ENCODE assay signal across 16 cellular contexts in the genomic region with DNA sequence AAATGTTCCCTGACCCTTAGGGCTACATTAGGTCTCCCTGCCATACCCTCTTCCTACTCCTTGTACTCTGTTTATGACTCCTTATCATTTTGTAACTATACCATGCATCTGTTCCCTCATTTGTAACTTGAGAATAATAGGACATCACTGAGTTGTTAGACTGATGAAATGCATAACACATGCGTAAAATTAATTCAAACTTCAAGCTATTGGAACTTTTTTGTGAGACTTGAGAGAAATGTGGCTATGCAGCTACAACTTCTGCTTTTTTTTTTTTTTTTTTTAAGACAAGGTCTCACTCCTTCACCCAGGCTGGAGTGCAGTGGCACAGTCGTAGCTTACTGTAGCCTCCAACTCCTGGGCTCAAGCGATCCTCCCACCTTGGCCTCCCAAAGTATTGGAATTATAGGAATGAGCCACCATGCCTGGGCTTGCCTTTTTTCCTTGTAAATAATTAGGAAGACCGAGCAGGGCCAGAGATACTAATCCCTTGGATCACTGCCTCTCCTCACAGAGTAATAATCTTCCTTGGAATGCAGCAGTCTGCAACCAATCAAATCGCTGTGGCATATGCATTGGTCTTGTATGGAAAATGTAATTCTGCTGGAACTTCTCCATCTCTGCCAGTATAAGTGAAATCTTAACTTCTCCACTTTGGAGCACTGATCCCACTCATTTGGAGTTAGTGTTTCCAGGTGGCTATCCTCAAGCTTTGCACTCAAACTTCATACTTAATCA. TPM values are rescaled to one million over a fixed set of nuclear protein-coding genes. Genes with fewer than 3 reads are reported as not detected.
DNase-seq lines count a peak whose midpoint lies in the region; ATAC-seq and TF ChIP-seq lines count a peak whose summit lies in the region.
"Had no signal": no experiment of that assay in that cellular context is flagged by ENCODE, and none has a peak within 500 bp of the region (broad histone marks: within the 10 kb centered on the region; RNA-seq: fewer than 3 reads in every experiment).

No MANE protein-coding gene starts in this region.

- ATAC-seq in omental fat pad (ENCODE audit: low FRiP score), result no peak
- ATAC-seq in HG03025 (IDR thresholded peaks at IDR 0.05; ENCODE audit: low FRiP score, unreplicated experiment), result no peak
- ATAC-seq: CD8-positive, alpha-beta T cell; naive thymus-derived CD4-positive, alpha-beta T cell had no signal

- H3K27ac ChIP-seq in BLaER1 treated with 17β-estradiol and CSF1 and Interleukin-3, amounts not matched to agents 10 nM and 100 nM, result no peak overlapping the region
- no peak overlapping the region for H3K27ac ChIP-seq in GM23248
- H3K27ac ChIP-seq: skin epidermis had no signal

- H3K36me3 Mint-ChIP-seq in mesothelial cell of epicardium, result no peaks in the 10 kb centered on the region

- peaks cover 26% of the 10 kb centered on the region for H3K4me1 Mint-ChIP-seq in mesothelial cell of epicardium

- peaks cover 0 to 5% (median 0%) of the 10 kb centered on the region in 11 experiments; a peak in 1 of 22 replicates for H3K9me3 ChIP-seq in BLaER1 treated with 17β-estradiol and CSF1 and Interleukin-3, amounts not matched to agents 10 nM and 100 nM (replicated peaks in 1 of 11)
- H3K9me3 ChIP-seq in GM23248 (ENCODE audit: low read depth), result no peaks in the 10 kb centered on the region
- H3K9me3 ChIP-seq: Peyer's patch had no signal

- H3K9me3 Mint-ChIP-seq in mesothelial cell of epicardium, result peaks cover 12% of the 10 kb centered on the region
- H3K9me3 Mint-ChIP-seq: CD8-positive, alpha-beta T cell had no signal

- no peak overlapping the region for H2AFZ ChIP-seq in GM23248

- no peaks in the 10 kb centered on the region for H3K27me3 Mint-ChIP-seq in mesothelial cell of epicardium (ENCODE audit: low read depth)

- peaks cover 0 to 9% (median 0%) of the 10 kb centered on the region in 11 experiments; a peak in 4 of 22 replicates for H4K20me1 ChIP-seq in BLaER1 treated with 17β-estradiol and CSF1 and Interleukin-3, amounts not matched to agents 10 nM and 100 nM
- no peaks in the 10 kb centered on the region for H4K20me1 ChIP-seq in GM23248 (ENCODE audit: insufficient read depth)

- no peak overlapping the region for H3K9ac ChIP-seq in BLaER1 treated with 17β-estradiol and CSF1 and Interleukin-3, amounts not matched to agents 10 nM and 100 nM
- no peak overlapping the region for H3K9ac ChIP-seq in GM23248

- peak; percentile 34 for DNase-seq in GF-D8 (lab: John Stamatoyannopoulos, UW)
- DNase-seq in OCI-M1 (lab: John Stamatoyannopoulos, UW), result peak; percentile 67
- DNase-seq in mesothelial cell of epicardium (ENCODE audit: low spot score in 2 of 2, unreplicated experiment in 2 of 2), result no peak
- DNase-seq in omental fat pad (ENCODE audit: low spot score), result no peak
- no peak for DNase-seq in GM23248
- no peak for DNase-seq in amniotic stem cell (lab: John Stamatoyannopoulos, UW)
- DNase-seq: activated CD4-positive, alpha-beta T cell treated with anti-CD3 and anti-CD28 coated beads, Interleukin-2, amount 50 U/mL, for 48 hours; CD8-positive, alpha-beta T cell; central memory CD4-positive, alpha-beta T cell; glutamatergic neuron; naive thymus-derived CD4-positive, alpha-beta T cell; NCI-H1092; Peyer's patch had no signal

- no peak overlapping the region for H3K4me3 ChIP-seq in BLaER1 treated with 17β-estradiol and CSF1 and Interleukin-3, amounts not matched to agents 10 nM and 100 nM
- H3K4me3 ChIP-seq in GM23248, result no peak overlapping the region
- H3K4me3 ChIP-seq: skin epidermis had no signal

- in situ Hi-C loops in GM23248 (cut with MboI), result no loop called here

- 36 to 44% methylated on average over 5 of the region's 5 CpGs for WGBS in GM23248 (ENCODE audit: low coverage in 1 of 2, low lambda C conversion rate in 2 of 2, missing lambda C conversion rate in 2 of 2), 2 experiments

- peaks cover 14% of the 10 kb centered on the region for H3K79me2 ChIP-seq in GM23248 (ENCODE audit: insufficient read depth)

- H3F3A ChIP-seq in GM23248 (ENCODE audit: insufficient read depth), result peaks cover 7% of the 10 kb centered on the region; the same call in 1 of the 2 replicates

- TF ChIP-seq CTCF in mesothelial cell of epicardium (IDR thresholded peaks at IDR 0.05; ENCODE audit: unreplicated experiment) (no peak), omental fat pad (IDR thresholded peaks at IDR 0.05) (no peak)

- peak overlapping the region; percentile 93 for H3K27ac Mint-ChIP-seq in mesothelial cell of epicardium
- H3K27ac Mint-ChIP-seq: CD8-positive, alpha-beta T cell; naive thymus-derived CD4-positive, alpha-beta T cell had no signal

- peak overlapping the region; percentile 24 for H3K4me3 Mint-ChIP-seq in mesothelial cell of epicardium
- H3K4me3 Mint-ChIP-seq: CD8-positive, alpha-beta T cell had no signal

- H3K27me3 ChIP-seq in BLaER1 treated with 17β-estradiol and CSF1 and Interleukin-3, amounts not matched to agents 10 nM and 100 nM, result no peaks in the 10 kb centered on the region
- no peaks in the 10 kb centered on the region for H3K27me3 ChIP-seq in GM23248 (replicated peaks; ENCODE audit: insufficient read depth)
- H3K27me3 ChIP-seq: Peyer's patch had no signal

- no peaks in the 10 kb centered on the region for H3K9me2 ChIP-seq in GM23248 (ENCODE audit: insufficient read depth)

- no peaks in the 10 kb centered on the region for H3K36me3 ChIP-seq in BLaER1 treated with 17β-estradiol and CSF1 and Interleukin-3, amounts not matched to agents 10 nM and 100 nM
- H3K36me3 ChIP-seq in GM23248 (ENCODE audit: low read depth), result no peaks in the 10 kb centered on the region
- H3K36me3 ChIP-seq: Peyer's patch had no signal

- peak overlapping the region in 9 of 11 experiments; percentile 89 to 93 (median 89); a peak in 10 of 22 replicates for H3K4me2 ChIP-seq in BLaER1 treated with 17β-estradiol and CSF1 and Interleukin-3, amounts not matched to agents 10 nM and 100 nM
- H3K4me2 ChIP-seq in GM23248 (ENCODE audit: unreplicated experiment), result no peak overlapping the region

- H3K4me1 ChIP-seq in BLaER1 treated with 17β-estradiol and CSF1 and Interleukin-3, amounts not matched to agents 10 nM and 100 nM, result peaks cover 27 to 38% (median 30%) of the 10 kb centered on the region in 10 experiments
- peaks cover 13% of the 10 kb centered on the region; the same call in 1 of the 2 replicates for H3K4me1 ChIP-seq in GM23248 (ENCODE audit: insufficient read depth)

RNA-seq across cellular contexts. Expression of gene PANK1, which starts 2.0 kb away (rescaled TPM):
- total RNA-seq in mesothelial cell of epicardium (24.0 to 27.2 TPM (median 24.4 TPM) in 3 replicates), omental fat pad (1 to 10 TPM in 3 of 4 donors, under 1 TPM in 1; 0.74 to 5.7 (median 3.5) TPM)
- total RNA-seq in GM23248 (2014; rRNA removed; shearing (Covaris generic)), result 3.6 and 4.6 TPM in 2 replicates
- 2.1 and 3.3 TPM in 2 replicates for polyA plus RNA-seq in GM23248 (2016; fragmentation: Nextera tagmentation; extraction: Ambion mirVana)

RNA-seq across cellular contexts. Expression of gene KIF20B, which starts 54.4 kb away (rescaled TPM):
- 19.5 to 20.4 TPM (median 20.3 TPM) in 3 replicates for total RNA-seq in mesothelial cell of epicardium
- total RNA-seq in omental fat pad, result 1 to 10 TPM; 1.7 to 4.1 (median 2.7) TPM
- total RNA-seq in GM23248 (2014; rRNA removed; shearing (Covaris generic)), result 7.8 and 8.9 TPM in 2 replicates
- polyA plus RNA-seq in GM23248 (2016; fragmentation: Nextera tagmentation; extraction: Ambion mirVana), result 17.1 and 17.8 TPM in 2 replicates

Comparison
In these comparisons a context has a peak if more than half of its experiments do, and no peak if none do; other contexts are left out.
1. DNase-seq: peak in GF-D8 (single experiment) and OCI-M1 (single experiment); none in mesothelial cell of epicardium (0 of 2), omental fat pad (single experiment), GM23248 (single experiment) and amniotic stem cell (single experiment).